ENCODE assay signal across 18 cellular contexts in the genomic region with DNA sequence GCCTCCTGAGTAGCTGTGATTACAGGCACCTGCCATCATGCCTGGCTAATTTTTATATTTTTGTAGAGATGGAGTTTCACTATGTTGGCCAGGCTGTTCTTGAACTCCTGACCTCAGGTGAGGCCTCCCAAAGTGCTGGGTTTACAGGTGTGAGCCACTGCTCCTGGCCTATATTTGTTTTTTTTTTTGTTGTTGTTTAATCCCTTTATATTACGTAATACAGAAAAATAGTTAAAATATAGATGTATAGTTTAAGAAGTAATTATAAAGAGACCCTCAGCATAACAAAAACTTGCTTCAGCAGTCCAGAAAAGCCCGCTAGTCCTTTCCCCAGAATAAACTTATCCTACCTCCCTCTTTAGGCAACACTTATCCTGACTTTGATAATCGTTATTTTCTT.
"Had no signal": no experiment of that assay in that cellular context is flagged by ENCODE, and none has a peak within 500 bp of the region (broad histone marks: within the 10 kb centered on the region; RNA-seq: fewer than 3 reads in every experiment).

No MANE protein-coding gene starts in this region.

- H3K36me3 ChIP-seq: colonic mucosa had no signal

- H3K27me3 ChIP-seq: colonic mucosa, esophagus squamous epithelium, heart left ventricle, stomach, suprapubic skin, tibial nerve had no signal

- H3K9me3 Mint-ChIP-seq: stimulated activated memory B cell treated with anti-CD40 and anti-IgM and Interleukin-4, amounts not matched to agents 10 μg/mL and 1 μg/mL and 100 μg/mL, for 72 hours had no signal

- H3K27me3 Mint-ChIP-seq: stimulated activated memory B cell treated with anti-CD40 and anti-IgM and Interleukin-4, amounts not matched to agents 10 μg/mL and 1 μg/mL and 100 μg/mL, for 72 hours had no signal

- H3K4me3 ChIP-seq: colonic mucosa, esophagus squamous epithelium, heart left ventricle, stomach, suprapubic skin, tibial nerve had no signal

- H3K27ac ChIP-seq: colonic mucosa, heart left ventricle, stomach, suprapubic skin, tibial nerve had no signal

- H3K4me3 Mint-ChIP-seq: stimulated activated memory B cell treated with anti-CD40 and anti-IgM and Interleukin-4, amounts not matched to agents 10 μg/mL and 1 μg/mL and 100 μg/mL, for 72 hours had no signal

- H3K4me1 ChIP-seq: colonic mucosa had no signal

- ATAC-seq: heart left ventricle; left cardiac atrium; sciatic nerve; stimulated activated memory B cell treated with anti-CD40 and anti-IgM and Interleukin-4, amounts not matched to agents 10 μg/mL and 1 μg/mL and 100 μg/mL, for 72 hours had no signal

- DNase-seq: activated CD8-positive, alpha-beta memory T cell treated with anti-CD3 and anti-CD28 coated beads, Interleukin-2, amount 50 U/mL, for 48 hours; activated gamma-delta T cell; activated naive CD4-positive, alpha-beta T cell treated with anti-CD3 and anti-CD28 coated beads, Interleukin-2, amount 50 U/mL, for 16 hours; activated T-cell treated with anti-CD3 and anti-CD28 coated beads, Interleukin-2, amount 50 U/mL, for 48 hours; colonic mucosa; esophagus squamous epithelium; heart left ventricle; islet precursor cell; left cardiac atrium; midbrain; posterior cingulate gyrus; small intestine; stimulated activated CD4-positive, alpha-beta T cell treated with anti-CD3 and anti-CD28 coated beads, Interleukin-2, amount 100 ng/mL, for 24 hours; stomach had no signal

- H3K9me3 ChIP-seq: colonic mucosa had no signal
